ENCODE assay signal across 1 cellular context in the genomic region with DNA sequence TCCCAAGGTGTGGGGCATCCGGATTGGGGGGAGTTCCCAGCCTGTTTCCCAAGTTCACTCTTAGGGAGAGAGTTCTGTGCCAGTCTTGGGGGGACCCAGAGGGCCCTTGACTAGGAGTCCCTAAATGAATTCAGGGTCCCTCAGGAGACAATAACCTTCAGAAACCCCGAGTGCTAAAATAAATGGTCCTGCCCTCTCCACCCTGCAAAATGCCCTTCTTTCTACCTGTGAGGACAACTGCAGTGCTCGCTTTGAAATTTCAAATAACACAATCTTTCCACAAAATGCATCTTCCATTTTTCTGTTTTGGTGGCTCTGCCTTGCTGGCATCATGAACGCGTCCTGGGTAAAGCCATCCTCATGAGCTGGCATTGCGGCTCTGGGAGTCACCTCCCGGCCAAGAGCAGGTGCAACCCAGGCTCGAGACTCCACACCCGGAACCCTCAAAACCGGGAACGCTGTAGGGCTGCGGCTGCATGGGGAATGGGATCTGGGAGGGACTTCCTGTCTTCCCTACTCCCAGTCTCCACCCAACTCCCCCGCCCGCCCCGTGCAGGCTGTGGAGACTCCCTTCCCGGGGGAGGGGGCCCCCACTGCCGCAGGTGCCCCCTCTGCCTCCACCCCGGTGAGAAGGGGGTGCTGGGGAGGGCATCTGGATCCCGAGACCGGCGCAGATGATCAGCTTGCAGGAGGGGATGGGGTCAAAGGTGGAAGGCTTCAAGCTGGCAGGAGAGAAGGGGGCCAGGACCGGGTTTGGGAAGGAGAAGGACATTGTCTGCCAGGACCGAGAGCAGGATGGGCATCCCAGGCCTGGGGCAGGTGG.
TF ChIP-seq lines count a peak whose summit lies in the region.

TSS of gene ZNF205 (plus strand) at position 529 of the 823 bp plus-strand sequence. CDS start 845 bp downstream, outside the sequence.

TF ChIP-seq in HepG2, 621 proteins besides CTCF, POLR2A, EP300 and RAD21 (continued from another document and continues in another):
- TF ChIP-seq ZNF790 (CRISPR knock-in tag; IDR thresholded peaks at IDR 0.05; ENCODE audit: borderline replicate concordance) (no peak; the same call in 1 of the 2 replicates), ZNF589 (CRISPR knock-in tag; conservative IDR thresholded peaks at IDR 0.05) (no peak; the same call in 1 of the 2 replicates), JARID2 (CRISPR knock-in tag; IDR thresholded peaks at IDR 0.05; ENCODE audit: insufficient replicate concordance) (no peak), HDAC2 (CRISPR knock-in tag; IDR thresholded peaks at IDR 0.05) (peak; percentile 68; the same call in 1 of the 2 replicates), PPARG (CRISPR knock-in tag; conservative IDR thresholded peaks at IDR 0.05) (no peak), ZNF567 (CRISPR knock-in tag; IDR thresholded peaks at IDR 0.05; ENCODE audit: borderline replicate concordance) (no peak; the same call in 1 of the 2 replicates), SUZ12 (IDR thresholded peaks at IDR 0.05; ENCODE audit: low read depth, low read length) (no peak), FUBP1 (CRISPR knock-in tag; IDR thresholded peaks at IDR 0.05; ENCODE audit: borderline replicate concordance) (no peak), RNF219 (CRISPR knock-in tag; IDR thresholded peaks at IDR 0.05) (no peak), ZSCAN9 (CRISPR knock-in tag; IDR thresholded peaks at IDR 0.05; ENCODE audit: borderline replicate concordance) (no peak; the same call in 1 of the 2 replicates), ARID2 (CRISPR knock-in tag; IDR thresholded peaks at IDR 0.05; ENCODE audit: borderline replicate concordance) (no peak), SP2 (CRISPR knock-in tag; IDR thresholded peaks at IDR 0.05) (0 out of 2 replicates have a peak, but pooled peaks have one; percentile 42), NR2F6 (IDR thresholded peaks at IDR 0.05) (peak; percentile 54; the same call in 1 of the 2 replicates), NR2F6 (CRISPR knock-in tag; IDR thresholded peaks at IDR 0.05) (peak; percentile 70), HOMEZ (CRISPR knock-in tag; IDR thresholded peaks at IDR 0.05; ENCODE audit: low read depth) (no peak; the same call in 1 of the 2 replicates), ONECUT2 (CRISPR knock-in tag; IDR thresholded peaks at IDR 0.05) (no peak), ZMYM2 (CRISPR knock-in tag; IDR thresholded peaks at IDR 0.05) (0 out of 2 replicates have a peak, but pooled peaks have one; percentile 1), HHEX (CRISPR knock-in tag; IDR thresholded peaks at IDR 0.05) (no peak), RARA (CRISPR knock-in tag; IDR thresholded peaks at IDR 0.05) (peak; percentile 43; the same call in 1 of the 2 replicates), YEATS4 (CRISPR knock-in tag; IDR thresholded peaks at IDR 0.05; ENCODE audit: borderline replicate concordance) (peak; percentile 92), SP5 (CRISPR knock-in tag; IDR thresholded peaks at IDR 0.05; ENCODE audit: borderline replicate concordance, low read depth) (peak; percentile 42; the same call in 1 of the 2 replicates), TCF7 (IDR thresholded peaks at IDR 0.05; ENCODE audit: low read depth) (no peak), TBX2 (CRISPR knock-in tag; IDR thresholded peaks at IDR 0.05; ENCODE audit: borderline replicate concordance) (no peak), KDM5A (IDR thresholded peaks at IDR 0.05; ENCODE audit: borderline replicate concordance, low read length) (peak; percentile 98), HDAC6 (IDR thresholded peaks at IDR 0.05; ENCODE audit: low read depth, low read length) (no peak), MLLT10 (CRISPR knock-in tag; IDR thresholded peaks at IDR 0.05) (no peak), ATRX (CRISPR knock-in tag; IDR thresholded peaks at IDR 0.05; ENCODE audit: borderline replicate concordance) (no peak), NRL (CRISPR knock-in tag; IDR thresholded peaks at IDR 0.05; ENCODE audit: borderline replicate concordance) (no peak), SIX1 (CRISPR knock-in tag; IDR thresholded peaks at IDR 0.05; ENCODE audit: borderline replicate concordance) (no peak), EED (CRISPR knock-in tag; IDR thresholded peaks at IDR 0.05) (no peak), JUND (CRISPR knock-in tag; IDR thresholded peaks at IDR 0.05) (no peak), PCBP1 (IDR thresholded peaks at IDR 0.05; ENCODE audit: borderline replicate concordance, low read depth, low read length) (0 out of 2 replicates have a peak, but pooled peaks have one; percentile 68), ZNF557 (CRISPR knock-in tag; IDR thresholded peaks at IDR 0.05) (no peak), ZNF317 (CRISPR knock-in tag; IDR thresholded peaks at IDR 0.05) (peak; percentile 44; the same call in 1 of the 2 replicates), ZNF282 (IDR thresholded peaks at IDR 0.05; ENCODE audit: partially characterized antibody) (no peak), HNF1A (IDR thresholded peaks at IDR 0.05; ENCODE audit: low read depth) (0 out of 2 replicates have a peak, but pooled peaks have one; percentile 34), HNF1A (CRISPR knock-in tag; IDR thresholded peaks at IDR 0.05; ENCODE audit: borderline replicate concordance) (peak; percentile 51; the same call in 1 of the 2 replicates), MZF1 (CRISPR knock-in tag; IDR thresholded peaks at IDR 0.05; ENCODE audit: borderline replicate concordance) (no peak), BCL3 (CRISPR knock-in tag; IDR thresholded peaks at IDR 0.05) (no peak), SIN3B (IDR thresholded peaks at IDR 0.05; ENCODE audit: low read length) (peak; percentile 88), ZNF205 (CRISPR knock-in tag; IDR thresholded peaks at IDR 0.05) (no peak; the same call in 1 of the 2 replicates), PHF5A (CRISPR knock-in tag; IDR thresholded peaks at IDR 0.05; ENCODE audit: low read depth, unreplicated experiment) (peak; percentile 83)
- TF ChIP-seq, protein P1, sequence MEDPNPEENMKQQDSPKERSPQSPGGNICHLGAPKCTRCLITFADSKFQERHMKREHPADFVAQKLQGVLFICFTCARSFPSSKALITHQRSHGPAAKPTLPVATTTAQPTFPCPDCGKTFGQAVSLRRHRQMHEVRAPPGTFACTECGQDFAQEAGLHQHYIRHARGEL (CRISPR knock-in tag; IDR thresholded peaks at IDR 0.05): no peak
- TF ChIP-seq, protein P2, sequence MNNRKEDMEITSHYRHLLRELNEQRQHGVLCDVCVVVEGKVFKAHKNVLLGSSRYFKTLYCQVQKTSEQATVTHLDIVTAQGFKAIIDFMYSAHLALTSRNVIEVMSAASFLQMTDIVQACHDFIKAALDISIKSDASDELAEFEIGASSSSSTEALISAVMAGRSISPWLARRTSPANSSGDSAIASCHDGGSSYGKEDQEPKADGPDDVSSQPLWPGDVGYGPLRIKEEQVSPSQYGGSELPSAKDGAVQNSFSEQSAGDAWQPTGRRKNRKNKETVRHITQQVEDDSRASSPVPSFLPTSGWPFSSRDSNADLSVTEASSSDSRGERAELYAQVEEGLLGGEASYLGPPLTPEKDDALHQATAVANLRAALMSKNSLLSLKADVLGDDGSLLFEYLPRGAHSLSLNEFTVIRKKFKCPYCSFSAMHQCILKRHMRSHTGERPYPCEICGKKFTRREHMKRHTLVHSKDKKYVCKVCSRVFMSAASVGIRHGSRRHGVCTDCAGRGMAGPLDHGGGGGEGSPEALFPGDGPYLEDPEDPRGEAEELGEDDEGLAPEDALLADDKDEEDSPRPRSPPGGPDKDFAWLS (CRISPR knock-in tag; IDR thresholded peaks at IDR 0.05; ENCODE audit: borderline replicate concordance): no peak
- TF ChIP-seq, protein P3, sequence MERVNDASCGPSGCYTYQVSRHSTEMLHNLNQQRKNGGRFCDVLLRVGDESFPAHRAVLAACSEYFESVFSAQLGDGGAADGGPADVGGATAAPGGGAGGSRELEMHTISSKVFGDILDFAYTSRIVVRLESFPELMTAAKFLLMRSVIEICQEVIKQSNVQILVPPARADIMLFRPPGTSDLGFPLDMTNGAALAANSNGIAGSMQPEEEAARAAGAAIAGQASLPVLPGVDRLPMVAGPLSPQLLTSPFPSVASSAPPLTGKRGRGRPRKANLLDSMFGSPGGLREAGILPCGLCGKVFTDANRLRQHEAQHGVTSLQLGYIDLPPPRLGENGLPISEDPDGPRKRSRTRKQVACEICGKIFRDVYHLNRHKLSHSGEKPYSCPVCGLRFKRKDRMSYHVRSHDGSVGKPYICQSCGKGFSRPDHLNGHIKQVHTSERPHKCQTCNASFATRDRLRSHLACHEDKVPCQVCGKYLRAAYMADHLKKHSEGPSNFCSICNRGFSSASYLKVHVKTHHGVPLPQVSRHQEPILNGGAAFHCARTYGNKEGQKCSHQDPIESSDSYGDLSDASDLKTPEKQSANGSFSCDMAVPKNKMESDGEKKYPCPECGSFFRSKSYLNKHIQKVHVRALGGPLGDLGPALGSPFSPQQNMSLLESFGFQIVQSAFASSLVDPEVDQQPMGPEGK (CRISPR knock-in tag; IDR thresholded peaks at IDR 0.05): peak; percentile 96
